1 cellular context compared by ENCODE assay signal in the genomic region with DNA sequence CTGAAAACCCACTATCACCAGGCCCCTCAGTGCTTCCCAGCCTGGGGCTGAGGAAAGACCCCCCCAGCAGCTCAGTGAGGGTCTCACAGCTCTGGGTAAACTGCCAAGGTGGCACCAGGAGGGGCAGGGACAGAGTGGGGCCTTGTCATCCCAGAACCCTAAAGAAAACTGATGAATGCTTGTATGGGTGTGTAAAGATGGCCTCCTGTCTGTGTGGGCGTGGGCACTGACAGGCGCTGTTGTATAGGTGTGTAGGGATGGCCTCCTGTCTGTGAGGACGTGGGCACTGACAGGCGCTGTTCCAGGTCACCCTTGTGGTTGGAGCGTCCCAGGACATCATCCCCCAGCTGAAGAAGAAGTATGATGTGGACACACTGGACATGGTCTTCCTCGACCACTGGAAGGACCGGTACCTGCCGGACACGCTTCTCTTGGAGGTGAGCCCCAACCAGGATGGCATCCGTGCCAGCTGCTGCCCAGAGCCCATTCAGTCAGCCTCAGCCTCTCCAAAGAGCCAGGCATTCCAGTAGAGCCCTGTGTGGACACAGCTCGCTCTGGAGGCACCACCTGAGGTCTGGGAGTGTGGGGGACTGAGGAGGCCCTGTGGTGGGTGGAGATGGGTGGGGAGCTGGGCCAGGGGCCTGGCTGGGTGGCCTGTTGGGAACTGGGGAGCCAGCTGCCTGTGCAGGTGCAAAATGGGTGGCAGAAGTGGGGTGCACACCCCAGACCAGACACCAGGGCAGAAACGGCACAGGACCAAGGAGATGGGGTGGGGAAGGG.
TF ChIP-seq lines count a peak whose summit lies in the region.

No MANE protein-coding gene starts in this region.

TF ChIP-seq in SK-N-SH, 30 proteins besides CTCF, POLR2A, EP300 and RAD21:
- no peak for TF ChIP-seq RCOR1 (IDR thresholded peaks at IDR 0.05; ENCODE audit: low read length)
